In the genomic region with DNA sequence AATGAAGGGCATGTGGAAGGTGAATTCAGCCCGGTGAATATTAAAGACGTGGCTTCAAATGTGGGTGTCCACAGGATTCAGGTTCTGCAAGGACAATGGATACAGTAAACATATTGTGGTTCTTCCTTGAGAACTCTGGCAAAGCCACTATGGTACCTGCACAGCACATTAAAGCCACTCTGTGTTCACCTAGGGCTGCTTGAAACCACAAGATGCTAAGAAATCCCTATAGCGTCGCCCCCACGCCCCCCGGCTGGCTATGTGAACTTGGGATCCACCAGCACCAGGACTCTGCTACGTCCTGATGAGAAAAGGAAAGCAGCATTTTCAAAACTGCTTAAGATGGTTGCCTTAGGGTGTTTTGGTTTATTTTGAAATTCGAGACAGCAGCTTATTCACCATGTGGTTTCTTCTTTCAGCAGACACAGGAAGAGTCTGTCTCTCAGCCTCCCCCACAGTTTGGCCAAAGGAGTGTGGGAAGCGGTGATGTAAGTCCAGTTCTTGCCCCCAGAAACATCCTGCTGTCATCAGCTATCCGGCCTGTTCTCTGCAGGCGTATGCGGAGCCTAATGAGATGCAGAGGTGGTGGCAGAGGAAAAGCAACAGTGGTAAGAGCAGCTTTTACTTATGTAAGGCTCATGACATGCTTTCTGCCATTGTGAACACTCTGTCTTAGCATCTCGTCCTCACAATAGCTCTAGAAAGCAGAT, we compare ENCODE assay signal across 8 cellular contexts.
A peak's percentile ranks its signal among the peaks of the same experiment; 100 is the strongest.
DNase-seq lines count a peak whose midpoint lies in the region; ATAC-seq and TF ChIP-seq lines count a peak whose summit lies in the region.

No MANE protein-coding gene starts in this region.

- TF ChIP-seq CTCF in esophagus squamous epithelium (IDR thresholded peaks at IDR 0.05) (no peak), omental fat pad (IDR thresholded peaks at IDR 0.05) (no peak), type B pancreatic cell (conservative IDR thresholded peaks at IDR 0.05) (no peak)

- 49 to 56% methylated on average over 11 of the region's 13 CpGs for WGBS in esophagus squamous epithelium, 2 donors

- no peaks in the 10 kb centered on the region for H3K9me3 ChIP-seq in esophagus squamous epithelium

- H3K9me3 Mint-ChIP-seq in type B pancreatic cell: no peaks in the 10 kb centered on the region

- H3K27ac Mint-ChIP-seq in type B pancreatic cell: peak overlapping the region; percentile 52

- peaks cover 66% of the 10 kb centered on the region for H3K4me1 Mint-ChIP-seq in type B pancreatic cell (ENCODE audit: unreplicated experiment)

- no peaks in the 10 kb centered on the region for H3K27me3 ChIP-seq in esophagus squamous epithelium

- ATAC-seq in omental fat pad (ENCODE audit: low FRiP score) (peak; percentile 88), HG02798 (IDR thresholded peaks at IDR 0.05; ENCODE audit: poor library complexity, unreplicated experiment) (no peak)

- H3K36me3 Mint-ChIP-seq in type B pancreatic cell: peaks cover 51% of the 10 kb centered on the region

- H3K4me1 ChIP-seq in esophagus squamous epithelium: peaks cover 0 to 59% (median 9%) of the 10 kb centered on the region in 3 donors

- H3K27me3 Mint-ChIP-seq in type B pancreatic cell: no peaks in the 10 kb centered on the region

- peak overlapping the region; percentile 62 to 86 (median 80) for H3K27ac ChIP-seq in esophagus squamous epithelium

- H3K4me3 ChIP-seq in esophagus squamous epithelium: peak overlapping the region in 1 of 4 donors; percentile 15

- H3K4me3 Mint-ChIP-seq in type B pancreatic cell: peak overlapping the region; percentile 6

- intact Hi-C loops in esophagus squamous epithelium (cut with DNase I): no loop called here

- H3K36me3 ChIP-seq in esophagus squamous epithelium: peaks cover 0 to 58% (median 0%) of the 10 kb centered on the region in 3 donors

- TF ChIP-seq POLR2A in esophagus squamous epithelium (IDR thresholded peaks at IDR 0.05): peak in 1 of 4 donors; percentile 18

- DNase-seq in EL (peak; percentile 99), NCI-H226 (peak; percentile 93), activated T-cell treated with anti-CD3 and anti-CD28 coated beads for 1 hour (ENCODE audit: low read depth) (peak; percentile 14), esophagus squamous epithelium (lab: John Stamatoyannopoulos, UW) (no peak), omental fat pad (ENCODE audit: low spot score) (peak; percentile 46), type B pancreatic cell (ENCODE audit: extremely low spot score, unreplicated experiment) (no peak), NCI-H1092 treated with DMSO at 0.1 percent for 48 hours (lab: John Stamatoyannopoulos, UW) (no peak)

Comparison
In these comparisons a context has a peak if more than half of its experiments do, and no peak if none do; other contexts are left out.
1. DNase-seq: peak in EL (single experiment), NCI-H226 (single experiment), activated T-cell treated with anti-CD3 and anti-CD28 coated beads for 1 hour (single experiment) and omental fat pad (single experiment); none in esophagus squamous epithelium (single experiment), type B pancreatic cell (single experiment) and NCI-H1092 treated with DMSO at 0.1 percent for 48 hours (single experiment).